1 cellular context compared by ENCODE assay signal in genomic region chr20:4018015-4018748, GRCh38.
TF ChIP-seq lines count a peak whose summit lies in the region.

No MANE protein-coding gene starts in this region.

TF ChIP-seq in K562, 482 proteins besides CTCF, POLR2A, EP300 and RAD21 (continued from another document):
- TF ChIP-seq GTF3C2 (IDR thresholded peaks at IDR 0.05; ENCODE audit: borderline replicate concordance, extremely low read depth, insufficient read length) (no peak), RUNX1 (IDR thresholded peaks at IDR 0.05; ENCODE audit: low read depth) (no peak), PYGO2 (tag; IDR thresholded peaks at IDR 0.05) (no peak), TAL1 (IDR thresholded peaks at IDR 0.05) (no peak), ZC3H4 (CRISPR knock-in tag; IDR thresholded peaks at IDR 0.05; ENCODE audit: borderline replicate concordance) (no peak), PRDM10 (IDR thresholded peaks at IDR 0.05; ENCODE audit: partially characterized antibody) (no peak), ZNF316 (IDR thresholded peaks at IDR 0.05) (peak; percentile 99), FOXK2 (conservative IDR thresholded peaks at IDR 0.05 in 1 of 2, IDR thresholded peaks at IDR 0.05 in 1 of 2; ENCODE audit: low read depth in 2 of 2) (0 out of 4 replicates have a peak, but pooled peaks of 1 of the 2 experiments have one; percentile 24), MIER1 (IDR thresholded peaks at IDR 0.05; ENCODE audit: low read depth) (no peak), ZBED1 (IDR thresholded peaks at IDR 0.05) (no peak), PHF20 (IDR thresholded peaks at IDR 0.05; ENCODE audit: partially characterized antibody) (no peak), MAFF (IDR thresholded peaks at IDR 0.05; ENCODE audit: low read length) (peak; percentile 93), RBM39 (optimal IDR thresholded peaks at IDR 0.05; ENCODE audit: low read depth, low read length) (no peak), SIX5 (IDR thresholded peaks at IDR 0.05; ENCODE audit: borderline replicate concordance in 1 of 2, insufficient read depth in 1 of 2, low read depth in 1 of 2, low read length in 2 of 2) (no peak), L3MBTL2 (IDR thresholded peaks at IDR 0.05) (peak; percentile 21; the same call in 1 of the 2 replicates), GATA2 (CRISPR knock-in tag; IDR thresholded peaks at IDR 0.05) (0 out of 2 replicates have a peak, but pooled peaks have one; percentile 5), NR1H2 (CRISPR knock-in tag; IDR thresholded peaks at IDR 0.05) (no peak), JUND (IDR thresholded peaks at IDR 0.05; ENCODE audit: borderline replicate concordance, low read depth, low read length) (peak; percentile 22; the same call in 1 of the 2 replicates), JUND (tag; IDR thresholded peaks at IDR 0.05; ENCODE audit: borderline replicate concordance, low read depth, low read length) (no peak), ZNF232 (CRISPR knock-in tag; IDR thresholded peaks at IDR 0.05) (no peak), CEBPB (tag; IDR thresholded peaks at IDR 0.05) (no peak), EWSR1 (IDR thresholded peaks at IDR 0.05; ENCODE audit: borderline replicate concordance, low read depth, partially characterized antibody) (no peak), CEBPG (CRISPR knock-in tag; IDR thresholded peaks at IDR 0.05) (no peak), CEBPG (tag; conservative IDR thresholded peaks at IDR 0.05 in 1 of 2, IDR thresholded peaks at IDR 0.05 in 1 of 2) (no peak), PURB (CRISPR knock-in tag; IDR thresholded peaks at IDR 0.05; ENCODE audit: low read depth) (no peak), NRF1 (conservative IDR thresholded peaks at IDR 0.05 in 1 of 2, IDR thresholded peaks at IDR 0.05 in 1 of 2) (no peak), PTBP1 (IDR thresholded peaks at IDR 0.05; ENCODE audit: low read depth, low read length) (no peak), YBX1 (IDR thresholded peaks at IDR 0.05) (no peak), ADNP (tag; IDR thresholded peaks at IDR 0.05) (no peak)
- TF ChIP-seq, protein P1, sequence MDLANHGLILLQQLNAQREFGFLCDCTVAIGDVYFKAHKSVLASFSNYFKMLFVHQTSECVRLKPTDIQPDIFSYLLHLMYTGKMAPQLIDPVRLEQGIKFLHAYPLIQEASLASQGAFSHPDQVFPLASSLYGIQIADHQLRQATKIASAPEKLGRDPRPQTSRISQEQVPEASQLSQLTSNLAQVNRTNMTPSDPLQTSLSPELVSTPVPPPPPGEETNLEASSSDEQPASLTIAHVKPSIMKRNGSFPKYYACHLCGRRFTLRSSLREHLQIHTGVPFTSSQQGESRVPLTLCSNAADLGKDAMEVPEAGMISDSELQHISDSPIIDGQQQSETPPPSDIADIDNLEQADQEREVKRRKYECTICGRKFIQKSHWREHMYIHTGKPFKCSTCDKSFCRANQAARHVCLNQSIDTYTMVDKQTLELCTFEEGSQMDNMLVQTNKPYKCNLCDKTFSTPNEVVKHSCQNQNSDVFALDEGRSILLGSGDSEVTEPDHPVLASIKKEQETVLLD (IDR thresholded peaks at IDR 0.05), result no peak
TF ChIP-seq in K562: peak in this region for 26.
